Comparison of ENCODE assay signal across 1 cellular context in the genomic region with DNA sequence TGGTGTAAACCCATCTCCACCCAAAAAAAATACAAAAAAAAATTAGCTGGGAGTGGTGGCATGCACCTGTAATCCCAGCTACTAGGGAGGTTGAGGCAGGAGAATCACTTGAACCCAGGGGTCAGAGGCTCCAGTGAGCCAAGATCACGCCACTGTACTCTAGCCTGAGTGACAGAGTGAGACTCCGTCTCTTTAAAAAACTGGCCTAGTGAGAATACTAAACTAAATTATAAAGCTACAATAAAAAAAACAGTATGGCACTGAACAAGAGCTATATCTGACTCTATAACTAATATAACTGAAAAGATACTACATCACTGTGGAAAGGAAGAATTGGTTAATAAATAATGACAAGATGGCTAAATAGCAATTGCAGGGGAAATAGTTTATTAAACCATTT.
TF ChIP-seq lines count a peak whose summit lies in the region.

No MANE protein-coding gene starts in this region.

TF ChIP-seq in HepG2, 621 proteins besides CTCF, POLR2A, EP300 and RAD21:
- TF ChIP-seq DMAP1 (CRISPR knock-in tag; IDR thresholded peaks at IDR 0.05) (no peak), ZNF549 (CRISPR knock-in tag; IDR thresholded peaks at IDR 0.05) (no peak), ZSCAN20 (CRISPR knock-in tag; IDR thresholded peaks at IDR 0.05; ENCODE audit: borderline replicate concordance) (no peak), PBX3 (CRISPR knock-in tag; IDR thresholded peaks at IDR 0.05; ENCODE audit: borderline replicate concordance) (no peak), ZBTB42 (CRISPR knock-in tag; IDR thresholded peaks at IDR 0.05) (no peak), CSRNP2 (CRISPR knock-in tag; conservative IDR thresholded peaks at IDR 0.05; ENCODE audit: low read depth) (no peak), GLMP (CRISPR knock-in tag; IDR thresholded peaks at IDR 0.05; ENCODE audit: borderline replicate concordance) (no peak), HCFC1 (IDR thresholded peaks at IDR 0.05; ENCODE audit: low read depth, low read length) (no peak), HOXA7 (CRISPR knock-in tag; IDR thresholded peaks at IDR 0.05) (no peak), CHD4 (IDR thresholded peaks at IDR 0.05; ENCODE audit: borderline replicate concordance, low read length) (peak; percentile 83; the same call in 1 of the 2 replicates), MEF2D (CRISPR knock-in tag; IDR thresholded peaks at IDR 0.05) (no peak), ZNF253 (CRISPR knock-in tag; IDR thresholded peaks at IDR 0.05; ENCODE audit: borderline replicate concordance) (no peak), SOX5 (CRISPR knock-in tag; IDR thresholded peaks at IDR 0.05; ENCODE audit: borderline replicate concordance) (no peak), ZMYM3 (CRISPR knock-in tag; IDR thresholded peaks at IDR 0.05) (peak; percentile 32; the same call in 1 of the 2 replicates), ZNF839 (CRISPR knock-in tag; IDR thresholded peaks at IDR 0.05; ENCODE audit: borderline replicate concordance) (no peak), RXRB (CRISPR knock-in tag; IDR thresholded peaks at IDR 0.05; ENCODE audit: borderline replicate concordance) (no peak), ZFP90 (CRISPR knock-in tag; IDR thresholded peaks at IDR 0.05; ENCODE audit: borderline replicate concordance) (no peak), CCAR2 (optimal IDR thresholded peaks at IDR 0.05; ENCODE audit: low read depth, low read length) (no peak)
- TF ChIP-seq, protein P1, sequence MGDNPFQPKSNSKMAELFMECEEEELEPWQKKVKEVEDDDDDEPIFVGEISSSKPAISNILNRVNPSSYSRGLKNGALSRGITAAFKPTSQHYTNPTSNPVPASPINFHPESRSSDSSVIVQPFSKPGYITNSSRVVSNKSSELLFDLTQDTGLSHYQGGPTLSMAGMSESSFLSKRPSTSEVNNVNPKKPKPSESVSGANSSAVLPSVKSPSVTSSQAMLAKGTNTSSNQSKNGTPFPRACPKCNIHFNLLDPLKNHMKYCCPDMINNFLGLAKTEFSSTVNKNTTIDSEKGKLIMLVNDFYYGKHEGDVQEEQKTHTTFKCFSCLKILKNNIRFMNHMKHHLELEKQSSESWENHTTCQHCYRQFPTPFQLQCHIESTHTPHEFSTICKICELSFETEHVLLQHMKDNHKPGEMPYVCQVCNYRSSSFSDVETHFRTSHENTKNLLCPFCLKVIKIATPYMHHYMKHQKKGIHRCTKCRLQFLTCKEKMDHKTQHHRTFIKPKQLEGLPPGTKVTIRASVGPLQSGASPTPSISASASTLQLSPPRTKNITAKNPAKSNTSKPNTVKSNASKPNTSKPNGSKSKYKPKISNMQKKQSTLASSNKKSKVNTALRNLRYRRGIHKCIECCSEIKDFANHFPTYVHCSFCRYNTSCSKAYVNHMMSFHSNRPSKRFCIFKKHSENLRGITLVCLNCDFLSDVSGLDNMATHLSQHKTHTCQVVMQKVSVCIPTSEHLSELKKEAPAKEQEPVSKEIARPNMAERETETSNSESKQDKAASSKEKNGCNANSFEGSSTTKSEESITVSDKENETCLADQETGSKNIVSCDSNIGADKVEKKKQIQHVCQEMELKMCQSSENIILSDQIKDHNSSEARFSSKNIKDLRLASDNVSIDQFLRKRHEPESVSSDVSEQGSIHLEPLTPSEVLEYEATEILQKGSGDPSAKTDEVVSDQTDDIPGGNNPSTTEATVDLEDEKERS (CRISPR knock-in tag; IDR thresholded peaks at IDR 0.05), result 0 out of 2 replicates have a peak, but pooled peaks have one; percentile 34
- TF ChIP-seq, protein P2, sequence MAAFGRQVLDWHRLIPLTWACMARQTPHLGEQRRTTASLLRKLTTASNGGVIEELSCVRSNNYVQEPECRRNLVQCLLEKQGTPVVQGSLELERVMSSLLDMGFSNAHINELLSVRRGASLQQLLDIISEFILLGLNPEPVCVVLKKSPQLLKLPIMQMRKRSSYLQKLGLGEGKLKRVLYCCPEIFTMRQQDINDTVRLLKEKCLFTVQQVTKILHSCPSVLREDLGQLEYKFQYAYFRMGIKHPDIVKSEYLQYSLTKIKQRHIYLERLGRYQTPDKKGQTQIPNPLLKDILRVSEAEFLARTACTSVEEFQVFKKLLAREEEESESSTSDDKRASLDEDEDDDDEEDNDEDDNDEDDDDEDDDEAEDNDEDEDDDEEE (CRISPR knock-in tag; IDR thresholded peaks at IDR 0.05), result no peak
